Comparison of ENCODE assay signal across 13 cellular contexts in genomic region chr22:38187413-38188212, GRCh38. TPM values are rescaled to one million over a fixed set of nuclear protein-coding genes. Genes with fewer than 3 reads are reported as not detected.
DNase-seq lines count a peak whose midpoint lies in the region; ATAC-seq and TF ChIP-seq lines count a peak whose summit lies in the region.
"Had no signal": no experiment of that assay in that cellular context is flagged by ENCODE, and none has a peak within 500 bp of the region (broad histone marks: within the 10 kb centered on the region; RNA-seq: fewer than 3 reads in every experiment).

No MANE protein-coding gene starts in this region.

- peaks cover 6% of the 10 kb centered on the region for H3K27me3 Mint-ChIP-seq in nephron (ENCODE audit: low read depth)
- peaks cover 8% of the 10 kb centered on the region for H3K27me3 Mint-ChIP-seq in endothelial cell (ENCODE audit: unreplicated experiment)
- H3K27me3 Mint-ChIP-seq in HFFc6 (ENCODE audit: insufficient read depth), result peaks cover 2% of the 10 kb centered on the region

- ATAC-seq in stimulated activated effector memory CD8-positive, alpha-beta T cell treated with anti-CD3 and anti-CD28 coated beads, Interleukin-12 subunit alpha, Interleukin-12 subunit beta, amount 100 ng/mL, for 72 hours, result no peak
- no peak for ATAC-seq in HG02852 (IDR thresholded peaks at IDR 0.05; ENCODE audit: unreplicated experiment)

- no peak overlapping the region for H3K4me3 Mint-ChIP-seq in nephron
- H3K4me3 Mint-ChIP-seq in endothelial cell (ENCODE audit: unreplicated experiment), result no peak overlapping the region
- no peak overlapping the region for H3K4me3 Mint-ChIP-seq in stimulated activated effector memory CD8-positive, alpha-beta T cell treated with anti-CD3 and anti-CD28 coated beads, Interleukin-12 subunit alpha, Interleukin-12 subunit beta, amount 100 ng/mL, for 72 hours
- H3K4me3 Mint-ChIP-seq in HFFc6, result no peak overlapping the region
- H3K4me3 Mint-ChIP-seq: activated B cell treated with CpG ODN at 0.5 μM for 24 hours had no signal

- H3K36me3 Mint-ChIP-seq in nephron (ENCODE audit: low read depth) (no peaks in the 10 kb centered on the region), endothelial cell (ENCODE audit: low read depth, unreplicated experiment) (no peaks in the 10 kb centered on the region), HFFc6 (ENCODE audit: low read depth) (no peaks in the 10 kb centered on the region)
- H3K36me3 Mint-ChIP-seq in stimulated activated effector memory CD8-positive, alpha-beta T cell treated with anti-CD3 and anti-CD28 coated beads, Interleukin-12 subunit alpha, Interleukin-12 subunit beta, amount 100 ng/mL, for 72 hours, result no peaks in the 10 kb centered on the region
- H3K36me3 Mint-ChIP-seq: CD4-positive, CD25-positive, alpha-beta regulatory T cell had no signal

- H3K4me1 Mint-ChIP-seq in nephron (peaks cover 19% of the 10 kb centered on the region), endothelial cell (ENCODE audit: unreplicated experiment) (peaks cover 6% of the 10 kb centered on the region), HFFc6 (ENCODE audit: low read depth) (peaks cover 31% of the 10 kb centered on the region)
- no peaks in the 10 kb centered on the region for H3K4me1 Mint-ChIP-seq in stimulated activated effector memory CD8-positive, alpha-beta T cell treated with anti-CD3 and anti-CD28 coated beads, Interleukin-12 subunit alpha, Interleukin-12 subunit beta, amount 100 ng/mL, for 72 hours
- H3K4me1 Mint-ChIP-seq: activated B cell treated with CpG ODN at 0.5 μM for 24 hours had no signal

- no peak overlapping the region for H3K4me3 ChIP-seq in choroid plexus epithelial cell (ENCODE audit: low read depth, low read length)

- H3K9me3 Mint-ChIP-seq in nephron (no peaks in the 10 kb centered on the region), endothelial cell (ENCODE audit: unreplicated experiment) (no peaks in the 10 kb centered on the region), HFFc6 (no peaks in the 10 kb centered on the region)
- no peaks in the 10 kb centered on the region for H3K9me3 Mint-ChIP-seq in stimulated activated effector memory CD8-positive, alpha-beta T cell treated with anti-CD3 and anti-CD28 coated beads, Interleukin-12 subunit alpha, Interleukin-12 subunit beta, amount 100 ng/mL, for 72 hours
- H3K9me3 Mint-ChIP-seq: activated B cell treated with CpG ODN at 0.5 μM for 24 hours; CD4-positive, CD25-positive, alpha-beta regulatory T cell had no signal

- DNase-seq in COR-L47 (lab: John Stamatoyannopoulos, UW), result peak; percentile 85
- DNase-seq in NCI-H1105 treated with DMSO at 0.1 percent for 48 hours (lab: John Stamatoyannopoulos, UW), result peak; percentile 73
- peak; percentile 59 for DNase-seq in choroid plexus epithelial cell (ENCODE audit: low read depth)
- DNase-seq in endothelial cell (ENCODE audit: low spot score), result no peak
- DNase-seq in stimulated activated effector memory CD8-positive, alpha-beta T cell treated with anti-CD3 and anti-CD28 coated beads, Interleukin-12 subunit alpha, Interleukin-12 subunit beta, amount 100 ng/mL, for 72 hours (ENCODE audit: low spot score in 2 of 2), result no peak
- no peak for DNase-seq in HFFc6
- DNase-seq: activated B cell treated with CpG ODN at 0.5 μM for 24 hours; anterior cingulate cortex; CD4-positive, CD25-positive, alpha-beta regulatory T cell; GOT3; NCI-H524 treated with DMSO at 0.1 percent for 48 hours had no signal

- no peak for TF ChIP-seq CTCF in choroid plexus epithelial cell (conservative IDR thresholded peaks at IDR 0.05; ENCODE audit: low read depth, low read length)
- TF ChIP-seq CTCF in nephron (IDR thresholded peaks at IDR 0.05; ENCODE audit: unreplicated experiment in 3 of 3), result no peak
- TF ChIP-seq CTCF in endothelial cell (IDR thresholded peaks at IDR 0.05; ENCODE audit: unreplicated experiment), result no peak
- no peak for TF ChIP-seq CTCF in HFFc6 (IDR thresholded peaks at IDR 0.05)

- peak overlapping the region in 2 of 3 experiments; percentile 52 to 76 for H3K27ac Mint-ChIP-seq in nephron
- H3K27ac Mint-ChIP-seq in endothelial cell (ENCODE audit: unreplicated experiment), result no peak overlapping the region
- H3K27ac Mint-ChIP-seq in stimulated activated effector memory CD8-positive, alpha-beta T cell treated with anti-CD3 and anti-CD28 coated beads, Interleukin-12 subunit alpha, Interleukin-12 subunit beta, amount 100 ng/mL, for 72 hours, result no peak overlapping the region
- no peak overlapping the region for H3K27ac Mint-ChIP-seq in HFFc6
- H3K27ac Mint-ChIP-seq: activated B cell treated with CpG ODN at 0.5 μM for 24 hours had no signal

RNA-seq across cellular contexts. Expression of gene PLA2G6, which starts 6.0 kb away (rescaled TPM):
- 22.5 TPM for total RNA-seq in endothelial cell (ENCODE audit: unreplicated experiment)
- 1 to 10 TPM; 4.1 to 6.6 (median 5.3) TPM for total RNA-seq in HFFc6 (2021; fragmentation: NEBNext Ultra II Directional; extraction: Animal tissue kit (Norgen Biotek cat#: 25700))

RNA-seq across cellular contexts. Expression of gene MAFF, which starts 14.2 kb away (rescaled TPM):
- total RNA-seq in endothelial cell (ENCODE audit: unreplicated experiment), result 3.5 TPM
- 10 to 100 TPM; 17.2 to 24.1 (median 22.8) TPM for total RNA-seq in HFFc6 (2021; fragmentation: NEBNext Ultra II Directional; extraction: Animal tissue kit (Norgen Biotek cat#: 25700))

Comparison
In these comparisons a context has a peak if more than half of its experiments do, and no peak if none do; other contexts are left out.
1. DNase-seq: peak in COR-L47 (single experiment), NCI-H1105 treated with DMSO at 0.1 percent for 48 hours (single experiment) and choroid plexus epithelial cell (single experiment); none in endothelial cell (single experiment), stimulated activated effector memory CD8-positive, alpha-beta T cell treated with anti-CD3 and anti-CD28 coated beads, Interleukin-12 subunit alpha, Interleukin-12 subunit beta, amount 100 ng/mL, for 72 hours (0 of 2) and HFFc6 (single experiment).
2. H3K27ac Mint-ChIP-seq: peak in nephron (2 of 3); none in endothelial cell (single experiment), stimulated activated effector memory CD8-positive, alpha-beta T cell treated with anti-CD3 and anti-CD28 coated beads, Interleukin-12 subunit alpha, Interleukin-12 subunit beta, amount 100 ng/mL, for 72 hours (single experiment) and HFFc6 (single experiment).